In genomic region chr14:53570411-53571387, GRCh38 we compare ENCODE assay signal across 14 cellular contexts.
DNase-seq lines count a peak whose midpoint lies in the region; ATAC-seq and TF ChIP-seq lines count a peak whose summit lies in the region.
"Had no signal": no experiment of that assay in that cellular context is flagged by ENCODE, and none has a peak within 500 bp of the region (broad histone marks: within the 10 kb centered on the region; RNA-seq: fewer than 3 reads in every experiment).

No MANE protein-coding gene starts in this region.

- DNase-seq in GM12865 (ENCODE audit: low read depth) (peak; percentile 92), heart left ventricle (no peak), neural progenitor cell (ENCODE audit: low spot score) (no peak)
- no peak for DNase-seq in activated effector memory CD4-positive, alpha-beta T cell treated with Interleukin-2 at 50 U/mL for 16 hours
- DNase-seq in activated CD4-positive, alpha-beta T cell treated with anti-CD3 and anti-CD28 coated beads for 36 hours = no peak
- DNase-seq: activated T-cell treated with anti-CD3 and anti-CD28 coated beads for 4 hours, BE2C, mucosa of descending colon, NCI-H526 treated with DMSO at 0.1 percent for 48 hours, T-cell had no signal

- H3K27me3 Mint-ChIP-seq in activated CD4-positive, alpha-beta T cell treated with anti-CD3 and anti-CD28 coated beads for 36 hours = peaks cover 12% of the 10 kb centered on the region
- H3K27me3 Mint-ChIP-seq in neural progenitor cell (ENCODE audit: insufficient read depth, low read depth) = no peaks in the 10 kb centered on the region

- no peak for TF ChIP-seq CTCF in GM12865 (IDR thresholded peaks at IDR 0.05; ENCODE audit: insufficient read depth, low read depth, low read length, missing control alignments)
- no peak for TF ChIP-seq CTCF in heart left ventricle (IDR thresholded peaks at IDR 0.05)
- TF ChIP-seq CTCF in neural progenitor cell (IDR thresholded peaks at IDR 0.05) = no peak

- TF ChIP-seq POLR2A in heart left ventricle (IDR thresholded peaks at IDR 0.05) = no peak

- intact Hi-C loops in heart left ventricle (cut with DNase I) = no loop called here
- intact Hi-C loops in activated CD4-positive, alpha-beta T cell treated with anti-CD3 and anti-CD28 coated beads for 36 hours (cut with DNase I, micrococcal nuclease) = no loop called here

- H3K27ac Mint-ChIP-seq in activated CD4-positive, alpha-beta T cell treated with anti-CD3 and anti-CD28 coated beads for 36 hours = no peak overlapping the region
- H3K27ac Mint-ChIP-seq in neural progenitor cell = no peak overlapping the region
- H3K27ac Mint-ChIP-seq: T-cell had no signal

- H3K9ac ChIP-seq in neural progenitor cell = no peak overlapping the region
- H3K9ac ChIP-seq: KMS-11 had no signal

- ATAC-seq in GM19351 (IDR thresholded peaks at IDR 0.05; ENCODE audit: unreplicated experiment) (peak; percentile 94), HG02840 (IDR thresholded peaks at IDR 0.05; ENCODE audit: low FRiP score, unreplicated experiment) (peak; percentile 96), HG03565 (IDR thresholded peaks at IDR 0.05; ENCODE audit: unreplicated experiment) (peak; percentile 92), heart left ventricle (no peak)
- ATAC-seq in activated CD4-positive, alpha-beta T cell treated with anti-CD3 and anti-CD28 coated beads for 36 hours = no peak
- ATAC-seq: mucosa of descending colon, T-cell had no signal

- CTCF ChIA-PET in activated CD4-positive, alpha-beta T cell treated with anti-CD3 and anti-CD28 coated beads for 36 hours (lab: Charles Lee) = no interaction called here

- no peak overlapping the region for H3K4me3 ChIP-seq in GM12865 (ENCODE audit: low read depth, low read length)
- H3K4me3 ChIP-seq in heart left ventricle = no peak overlapping the region
- H3K4me3 ChIP-seq in neural progenitor cell = no peak overlapping the region
- H3K4me3 ChIP-seq: mucosa of descending colon had no signal

- H3K4me3 Mint-ChIP-seq in activated CD4-positive, alpha-beta T cell treated with anti-CD3 and anti-CD28 coated beads for 36 hours = no peak overlapping the region
- H3K4me3 Mint-ChIP-seq in neural progenitor cell = no peak overlapping the region
- H3K4me3 Mint-ChIP-seq: T-cell had no signal

- H3K36me3 ChIP-seq in heart left ventricle = no peaks in the 10 kb centered on the region
- H3K36me3 ChIP-seq in neural progenitor cell = no peaks in the 10 kb centered on the region
- H3K36me3 ChIP-seq: BE2C had no signal

- no peaks in the 10 kb centered on the region for H3F3A ChIP-seq in neural progenitor cell (ENCODE audit: low read depth)

- WGBS in heart left ventricle, 4 donors = 72 to 86% (median 79%) methylated on average over 9 of the region's 9 CpGs

- peaks cover 3% of the 10 kb centered on the region for H3K9me3 Mint-ChIP-seq in activated CD4-positive, alpha-beta T cell treated with anti-CD3 and anti-CD28 coated beads for 36 hours (ENCODE audit: low read depth)
- H3K9me3 Mint-ChIP-seq in neural progenitor cell = peaks cover 9% of the 10 kb centered on the region

- H3K4me1 ChIP-seq in heart left ventricle (no peaks in the 10 kb centered on the region), neural progenitor cell (peaks cover 8% of the 10 kb centered on the region)
- H3K4me1 ChIP-seq: BE2C had no signal

- no peak overlapping the region for H2AFZ ChIP-seq in neural progenitor cell (replicated peaks)

- peak overlapping the region in 1 of 12 donors; percentile 2 for H3K27ac ChIP-seq in heart left ventricle
- no peak overlapping the region for H3K27ac ChIP-seq in neural progenitor cell
- H3K27ac ChIP-seq: KMS-11 had no signal

- H3K9me3 ChIP-seq in heart left ventricle (no peaks in the 10 kb centered on the region), neural progenitor cell (ENCODE audit: low read depth) (no peaks in the 10 kb centered on the region)
- H3K9me3 ChIP-seq: BE2C, mucosa of descending colon had no signal

- H3K4me1 Mint-ChIP-seq in activated CD4-positive, alpha-beta T cell treated with anti-CD3 and anti-CD28 coated beads for 36 hours = no peaks in the 10 kb centered on the region
- H3K4me1 Mint-ChIP-seq in neural progenitor cell = peaks cover 14% of the 10 kb centered on the region
- H3K4me1 Mint-ChIP-seq: T-cell had no signal

- H3K4me2 ChIP-seq in neural progenitor cell = no peak overlapping the region
- H3K4me2 ChIP-seq: KMS-11 had no signal

- POLR2A ChIA-PET in activated CD4-positive, alpha-beta T cell treated with anti-CD3 and anti-CD28 coated beads for 36 hours (lab: Charles Lee) = no interaction called here

- no peaks in the 10 kb centered on the region for H4K20me1 ChIP-seq in neural progenitor cell (ENCODE audit: low read depth)

- H3K36me3 Mint-ChIP-seq in activated CD4-positive, alpha-beta T cell treated with anti-CD3 and anti-CD28 coated beads for 36 hours (ENCODE audit: low read depth) = no peaks in the 10 kb centered on the region
- peaks cover 2% of the 10 kb centered on the region for H3K36me3 Mint-ChIP-seq in neural progenitor cell
- H3K36me3 Mint-ChIP-seq: T-cell had no signal

- H3K27me3 ChIP-seq in heart left ventricle (no peaks in the 10 kb centered on the region), neural progenitor cell (no peaks in the 10 kb centered on the region)

- no peaks in the 10 kb centered on the region for H3K79me2 ChIP-seq in neural progenitor cell (ENCODE audit: low read depth)

Comparison
In these comparisons a context has a peak if more than half of its experiments do, and no peak if none do; other contexts are left out.
1. ATAC-seq: peak in GM19351 (single experiment), HG02840 (single experiment) and HG03565 (single experiment); none in heart left ventricle (0 of 4) and activated CD4-positive, alpha-beta T cell treated with anti-CD3 and anti-CD28 coated beads for 36 hours (single experiment).